ENCODE assay signal across 18 cellular contexts in genomic region chr9:87708989-87709706, GRCh38. TPM values are rescaled to one million over a fixed set of nuclear protein-coding genes. Genes with fewer than 3 reads are reported as not detected.
DNase-seq lines count a peak whose midpoint lies in the region; ATAC-seq and FAIRE-seq lines count a peak whose summit lies in the region.
"Had no signal": no experiment of that assay in that cellular context is flagged by ENCODE, and none has a peak within 500 bp of the region (broad histone marks: within the 10 kb centered on the region; RNA-seq: fewer than 3 reads in every experiment).

No MANE protein-coding gene starts in this region.

- peak overlapping the region; percentile 66 for H3K27ac Mint-ChIP-seq in activated naive CD8-positive, alpha-beta T cell
- no peak overlapping the region for H3K27ac Mint-ChIP-seq in activated naive CD8-positive, alpha-beta T cell treated with anti-CD3 and anti-CD28 coated beads for 36 hours
- H3K27ac Mint-ChIP-seq in activated CD8-positive, alpha-beta T cell treated with anti-CD3 and anti-CD28 coated beads, Interleukin-2, amount 10 ng/mL, durations not matched to agents 7 days and 5 days, result no peak overlapping the region
- peak overlapping the region in 5 of 10 donors; percentile 40 to 91 (median 71) for H3K27ac Mint-ChIP-seq in naive thymus-derived CD8-positive, alpha-beta T cell
- H3K27ac Mint-ChIP-seq: mesothelial cell of epicardium had no signal

- POLR2A ChIA-PET in activated CD8-positive, alpha-beta T cell treated with anti-CD3 and anti-CD28 coated beads, Interleukin-2, amount 10 ng/mL, durations not matched to agents 7 days and 5 days (lab: Charles Lee), result no interaction called here
- POLR2A ChIA-PET in naive thymus-derived CD8-positive, alpha-beta T cell (lab: Charles Lee), result no interaction called here

- intact Hi-C loops in left ventricle myocardium superior (cut with micrococcal nuclease), result no loop called here

- CTCF ChIA-PET in activated CD8-positive, alpha-beta T cell treated with anti-CD3 and anti-CD28 coated beads, Interleukin-2, amount 10 ng/mL, durations not matched to agents 7 days and 5 days (lab: Charles Lee), result no interaction called here

- peak; percentile 77 for ATAC-seq in activated CD8-positive, alpha-beta T cell treated with anti-CD3 and anti-CD28 coated beads, Interleukin-2, amount 10 ng/mL, durations not matched to agents 7 days and 5 days
- ATAC-seq in naive thymus-derived CD8-positive, alpha-beta T cell, result peak; percentile 53 to 62
- ATAC-seq in left ventricle myocardium superior, result no peak
- ATAC-seq: esophagus mucosa, left lung had no signal

- DNase-seq in activated naive CD8-positive, alpha-beta T cell treated with anti-CD3 and anti-CD28 coated beads for 36 hours, result no peak
- DNase-seq in GM18507 (ENCODE audit: extremely low spot score, insufficient read length, low read depth) (no peak), NCI-H2107 (lab: John Stamatoyannopoulos, UW) (no peak), left ventricle myocardium superior (no peak)
- DNase-seq in activated CD8-positive, alpha-beta T cell treated with anti-CD3 and anti-CD28 coated beads, Interleukin-2, amount 10 ng/mL, durations not matched to agents 7 days and 5 days, result no peak
- DNase-seq in naive thymus-derived CD8-positive, alpha-beta T cell, result peak in 2 of 10 donors; percentile 4
- DNase-seq: Caco-2; DND-41; effector CD8-positive, alpha-beta T cell; GOT3; left lung; NCI-H146; NCI-H524 had no signal

- no peaks in the 10 kb centered on the region for H3K9me3 Mint-ChIP-seq in activated naive CD8-positive, alpha-beta T cell (ENCODE audit: low read depth)
- no peaks in the 10 kb centered on the region for H3K9me3 Mint-ChIP-seq in activated naive CD8-positive, alpha-beta T cell treated with anti-CD3 and anti-CD28 coated beads for 36 hours
- no peaks in the 10 kb centered on the region for H3K9me3 Mint-ChIP-seq in activated CD8-positive, alpha-beta T cell treated with anti-CD3 and anti-CD28 coated beads, Interleukin-2, amount 10 ng/mL, durations not matched to agents 7 days and 5 days (ENCODE audit: insufficient read depth)
- no peaks in the 10 kb centered on the region for H3K9me3 Mint-ChIP-seq in naive thymus-derived CD8-positive, alpha-beta T cell
- H3K9me3 Mint-ChIP-seq: mesothelial cell of epicardium had no signal

- FAIRE-seq in GM18507 (lab: Jason Lieb, UNC), result peak; percentile 12
- FAIRE-seq: HTR-8/SVneo, RCC 7860 had no signal

- H3K4me3 Mint-ChIP-seq in activated naive CD8-positive, alpha-beta T cell, result peak overlapping the region; percentile 67
- no peak overlapping the region for H3K4me3 Mint-ChIP-seq in activated naive CD8-positive, alpha-beta T cell treated with anti-CD3 and anti-CD28 coated beads for 36 hours
- peak overlapping the region; percentile 40 for H3K4me3 Mint-ChIP-seq in activated CD8-positive, alpha-beta T cell treated with anti-CD3 and anti-CD28 coated beads, Interleukin-2, amount 10 ng/mL, durations not matched to agents 7 days and 5 days
- peak overlapping the region in 8 of 10 donors; percentile 9 to 68 (median 35) for H3K4me3 Mint-ChIP-seq in naive thymus-derived CD8-positive, alpha-beta T cell
- H3K4me3 Mint-ChIP-seq: mesothelial cell of epicardium had no signal

- no peaks in the 10 kb centered on the region for H3K36me3 Mint-ChIP-seq in activated naive CD8-positive, alpha-beta T cell
- H3K36me3 Mint-ChIP-seq in activated naive CD8-positive, alpha-beta T cell treated with anti-CD3 and anti-CD28 coated beads for 36 hours, result no peaks in the 10 kb centered on the region
- H3K36me3 Mint-ChIP-seq in activated CD8-positive, alpha-beta T cell treated with anti-CD3 and anti-CD28 coated beads, Interleukin-2, amount 10 ng/mL, durations not matched to agents 7 days and 5 days (ENCODE audit: low read depth), result no peaks in the 10 kb centered on the region
- H3K36me3 Mint-ChIP-seq in naive thymus-derived CD8-positive, alpha-beta T cell, result no peaks in the 10 kb centered on the region

- peaks cover 2% of the 10 kb centered on the region for H3K27me3 Mint-ChIP-seq in activated naive CD8-positive, alpha-beta T cell
- H3K27me3 Mint-ChIP-seq in activated naive CD8-positive, alpha-beta T cell treated with anti-CD3 and anti-CD28 coated beads for 36 hours, result no peaks in the 10 kb centered on the region
- no peaks in the 10 kb centered on the region for H3K27me3 Mint-ChIP-seq in activated CD8-positive, alpha-beta T cell treated with anti-CD3 and anti-CD28 coated beads, Interleukin-2, amount 10 ng/mL, durations not matched to agents 7 days and 5 days (ENCODE audit: low read depth)
- peaks cover 0 to 5% (median 0%) of the 10 kb centered on the region in 5 donors for H3K27me3 Mint-ChIP-seq in naive thymus-derived CD8-positive, alpha-beta T cell

- H3K4me1 Mint-ChIP-seq in activated naive CD8-positive, alpha-beta T cell (ENCODE audit: low read depth), result peaks cover 33% of the 10 kb centered on the region
- peaks cover 23% of the 10 kb centered on the region for H3K4me1 Mint-ChIP-seq in activated naive CD8-positive, alpha-beta T cell treated with anti-CD3 and anti-CD28 coated beads for 36 hours
- peaks cover 24% of the 10 kb centered on the region for H3K4me1 Mint-ChIP-seq in activated CD8-positive, alpha-beta T cell treated with anti-CD3 and anti-CD28 coated beads, Interleukin-2, amount 10 ng/mL, durations not matched to agents 7 days and 5 days (ENCODE audit: low read depth)
- H3K4me1 Mint-ChIP-seq in naive thymus-derived CD8-positive, alpha-beta T cell, result peaks cover 8 to 17% (median 15%) of the 10 kb centered on the region in 4 donors

RNA-seq across cellular contexts. Expression of gene CTSL, which starts 16.8 kb away (rescaled TPM):
- total RNA-seq in activated naive CD8-positive, alpha-beta T cell treated with anti-CD3 and anti-CD28 coated beads for 36 hours, result 1 to 10 TPM; 1.4 to 1.5 TPM
- not detected for total RNA-seq in activated CD8-positive, alpha-beta T cell treated with anti-CD3 and anti-CD28 coated beads, Interleukin-2, amount 10 ng/mL, durations not matched to agents 7 days and 5 days
- 10 to 100 TPM; 27.3 to 27.5 TPM for total RNA-seq in naive thymus-derived CD8-positive, alpha-beta T cell
- polyA plus RNA-seq in naive thymus-derived CD8-positive, alpha-beta T cell, result 1 to 10 TPM in 1 of 3 donors, under 1 TPM in 1, not detected in 1; 0.87 to 7.4 TPM
- total RNA-seq in left ventricle myocardium superior, result 135 TPM

Comparison
In these comparisons a context has a peak if more than half of its experiments do, and no peak if none do; other contexts are left out.
1. RNA of gene CTSL, which starts 16.8 kb away (total RNA-seq): 135 TPM in left ventricle myocardium superior (single experiment) and 27.3 to 27.5 TPM in naive thymus-derived CD8-positive, alpha-beta T cell; 1.4 to 1.5 TPM in activated naive CD8-positive, alpha-beta T cell treated with anti-CD3 and anti-CD28 coated beads for 36 hours and not detected in activated CD8-positive, alpha-beta T cell treated with anti-CD3 and anti-CD28 coated beads, Interleukin-2, amount 10 ng/mL, durations not matched to agents 7 days and 5 days; every median in the first group is over 10 times any median in the second.